In genomic region chr1:40344597-40344996, GRCh38 we compare ENCODE assay signal across 8 cellular contexts. TPM values are rescaled to one million over a fixed set of nuclear protein-coding genes. Genes with fewer than 3 reads are reported as not detected.
DNase-seq lines count a peak whose midpoint lies in the region; ATAC-seq and TF ChIP-seq lines count a peak whose summit lies in the region.

No MANE protein-coding gene starts in this region.

- H3F3A ChIP-seq in GM23338 (replicated peaks; ENCODE audit: low read depth) (no peaks in the 10 kb centered on the region), SK-N-SH (replicated peaks; ENCODE audit: insufficient read depth) (no peaks in the 10 kb centered on the region), MM.1S (ENCODE audit: insufficient read depth, low read length) (no peaks in the 10 kb centered on the region)

- H3K9ac ChIP-seq in SK-N-SH (no peak overlapping the region), MM.1S (ENCODE audit: low read length) (no peak overlapping the region)

- no peaks in the 10 kb centered on the region for H3K36me3 ChIP-seq in GM23338 (ENCODE audit: insufficient read depth)
- H3K36me3 ChIP-seq in SK-N-SH (replicated peaks in 1 of 2; ENCODE audit: control insufficient read depth in 1 of 2, insufficient read depth in 2 of 2, low read length in 1 of 2), result no peaks in the 10 kb centered on the region
- H3K36me3 ChIP-seq in MM.1S (replicated peaks; ENCODE audit: insufficient read depth, low read length), result no peaks in the 10 kb centered on the region

- no peak overlapping the region for H3K4me3 Mint-ChIP-seq in GM23338
- H3K4me3 Mint-ChIP-seq in dendritic cell treated with granulocyte-macrophage colony-stimulating factor and Interleukin-4, amounts not matched to agents 40 ng/mL and 50 ng/mL, for 4 days, result peak overlapping the region; percentile 91

- H3K4me3 ChIP-seq in GM23338 (no peak overlapping the region), SK-N-SH (ENCODE audit: low read depth in 2 of 2, low read length in 1 of 2) (no peak overlapping the region), MM.1S (ENCODE audit: low read length) (no peak overlapping the region)

- H3K27ac ChIP-seq in GM23338 (ENCODE audit: low read depth) (no peak overlapping the region), SK-N-SH (ENCODE audit: low read depth in 2 of 2, low read length in 1 of 2) (no peak overlapping the region), MM.1S (ENCODE audit: low read length) (no peak overlapping the region)

- 23% methylated on average over 6 of the region's 6 CpGs for WGBS in SK-N-SH (ENCODE audit: low lambda C conversion rate)

- TF ChIP-seq CTCF in GM23338 (conservative IDR thresholded peaks at IDR 0.05; ENCODE audit: low read depth in 2 of 2), result 0 out of 4 replicates have a peak, but pooled peaks of 1 of the 2 experiments have one; percentile 7
- TF ChIP-seq CTCF in SK-N-SH (IDR thresholded peaks at IDR 0.05), result no peak
- TF ChIP-seq CTCF in MM.1S (IDR thresholded peaks at IDR 0.05; ENCODE audit: low read length), result no peak

- peaks cover 4% of the 10 kb centered on the region for H3K27me3 Mint-ChIP-seq in GM23338 (ENCODE audit: insufficient read depth, low read depth, poor library complexity)
- H3K27me3 Mint-ChIP-seq in dendritic cell treated with granulocyte-macrophage colony-stimulating factor and Interleukin-4, amounts not matched to agents 40 ng/mL and 50 ng/mL, for 4 days, result no peaks in the 10 kb centered on the region

- H4K20me1 ChIP-seq in GM23338 (replicated peaks; ENCODE audit: insufficient read depth) (no peaks in the 10 kb centered on the region), SK-N-SH (ENCODE audit: insufficient read depth) (no peaks in the 10 kb centered on the region), MM.1S (ENCODE audit: insufficient read depth, low read length) (no peaks in the 10 kb centered on the region)

- peak; percentile 28; the same call in 1 of the 3 replicates for ATAC-seq in GM23338
- ATAC-seq in GM21576 (IDR thresholded peaks at IDR 0.05; ENCODE audit: unreplicated experiment), result no peak
- no peak for ATAC-seq in GM21619 (IDR thresholded peaks at IDR 0.05; ENCODE audit: unreplicated experiment)
- no peak for ATAC-seq in HG03457 (IDR thresholded peaks at IDR 0.05; ENCODE audit: unreplicated experiment)

- no peaks in the 10 kb centered on the region for H3K9me3 ChIP-seq in SK-N-SH
- H3K9me3 ChIP-seq in MM.1S (replicated peaks; ENCODE audit: insufficient read depth, low read length), result no peaks in the 10 kb centered on the region

- peak; percentile 18 for DNase-seq in GM23338 (ENCODE audit: low spot score)
- DNase-seq in SK-N-SH, result peak; percentile 13
- peak in 34 of 56 donors; percentile 1 to 61 (median 8) for DNase-seq in nucleus accumbens (lab: John Stamatoyannopoulos, UW)
- no peak for DNase-seq in MM.1S

- H3K9me3 Mint-ChIP-seq in GM23338, result no peaks in the 10 kb centered on the region
- peaks cover 6% of the 10 kb centered on the region for H3K9me3 Mint-ChIP-seq in dendritic cell treated with granulocyte-macrophage colony-stimulating factor and Interleukin-4, amounts not matched to agents 40 ng/mL and 50 ng/mL, for 4 days

- H3K4me1 Mint-ChIP-seq in GM23338, result no peaks in the 10 kb centered on the region
- peaks cover 75% of the 10 kb centered on the region for H3K4me1 Mint-ChIP-seq in dendritic cell treated with granulocyte-macrophage colony-stimulating factor and Interleukin-4, amounts not matched to agents 40 ng/mL and 50 ng/mL, for 4 days (ENCODE audit: low read depth)

- no peaks in the 10 kb centered on the region for H3K4me1 ChIP-seq in GM23338 (ENCODE audit: insufficient read depth)
- H3K4me1 ChIP-seq in SK-N-SH (ENCODE audit: control insufficient read depth in 1 of 2, insufficient read depth in 2 of 2, low read depth in 1 of 2, low read length in 1 of 2), result no peaks in the 10 kb centered on the region; a peak in 1 of 4 replicates
- H3K4me1 ChIP-seq in MM.1S (ENCODE audit: low read length), result no peaks in the 10 kb centered on the region

- no peak for TF ChIP-seq RAD21 in SK-N-SH (IDR thresholded peaks at IDR 0.05; ENCODE audit: low read length)

- intact Hi-C loops in dendritic cell treated with granulocyte-macrophage colony-stimulating factor and Interleukin-4, amounts not matched to agents 40 ng/mL and 50 ng/mL, for 4 days (cut with micrococcal nuclease), result loop anchor here (5.0 kb wide), 2 partner anchors 43 to 58 kb away; no protein-coding TSS in a partner anchor

- H2AFZ ChIP-seq in GM23338 (peak overlapping the region; percentile 28; the same call in 1 of the 2 replicates), SK-N-SH (ENCODE audit: low read depth) (peak overlapping the region; percentile 66), MM.1S (ENCODE audit: low read length) (no peak overlapping the region)

- no peaks in the 10 kb centered on the region for H3K79me2 ChIP-seq in GM23338 (replicated peaks; ENCODE audit: insufficient read depth)
- no peaks in the 10 kb centered on the region for H3K79me2 ChIP-seq in SK-N-SH (ENCODE audit: insufficient read depth)
- no peaks in the 10 kb centered on the region for H3K79me2 ChIP-seq in MM.1S (ENCODE audit: low read length)

- no peaks in the 10 kb centered on the region for H3K36me3 Mint-ChIP-seq in GM23338 (ENCODE audit: low read depth)
- H3K36me3 Mint-ChIP-seq in dendritic cell treated with granulocyte-macrophage colony-stimulating factor and Interleukin-4, amounts not matched to agents 40 ng/mL and 50 ng/mL, for 4 days (ENCODE audit: low read depth), result peaks cover 23% of the 10 kb centered on the region

- CTCF ChIA-PET in SK-N-SH (lab: Yijun Ruan, JAX), result interaction anchor here (1.0 to 4.4 kb wide), 4 partner anchors 29 to 200 kb away, joined by 3 to 34 read pairs (median 6); no protein-coding TSS in a partner anchor

- POLR2A ChIA-PET in SK-N-SH (lab: Yijun Ruan, JAX), result no interaction called here

- H3K27me3 ChIP-seq in GM23338 (ENCODE audit: insufficient read depth), result no peaks in the 10 kb centered on the region
- H3K27me3 ChIP-seq in SK-N-SH (ENCODE audit: insufficient read depth), result no peaks in the 10 kb centered on the region; the same call in 1 of the 2 replicates
- no peaks in the 10 kb centered on the region for H3K27me3 ChIP-seq in MM.1S (replicated peaks; ENCODE audit: insufficient read depth, low read length)

- H3K9me2 ChIP-seq in GM23338 (ENCODE audit: insufficient read depth) (no peaks in the 10 kb centered on the region), SK-N-SH (no peaks in the 10 kb centered on the region), MM.1S (replicated peaks; ENCODE audit: insufficient read depth, low read length) (no peaks in the 10 kb centered on the region)

- no peak overlapping the region for H3K4me2 ChIP-seq in GM23338
- no peak overlapping the region for H3K4me2 ChIP-seq in SK-N-SH
- no peak overlapping the region for H3K4me2 ChIP-seq in MM.1S (ENCODE audit: low read depth, low read length)

- H3K27ac Mint-ChIP-seq in GM23338, result no peak overlapping the region
- peak overlapping the region; percentile 89 for H3K27ac Mint-ChIP-seq in dendritic cell treated with granulocyte-macrophage colony-stimulating factor and Interleukin-4, amounts not matched to agents 40 ng/mL and 50 ng/mL, for 4 days

- no peak for TF ChIP-seq EP300 in SK-N-SH (IDR thresholded peaks at IDR 0.05; ENCODE audit: borderline replicate concordance in 1 of 2, low read depth in 1 of 2, low read length in 1 of 2)

TF ChIP-seq in GM23338, 12 proteins besides CTCF, POLR2A, EP300 and RAD21 (continues in another document):
- TF ChIP-seq ZNF331 (CRISPR knock-in tag; IDR thresholded peaks at IDR 0.05; ENCODE audit: low read depth), result no peak

TF ChIP-seq in SK-N-SH, 30 proteins besides CTCF, POLR2A, EP300 and RAD21:
- no peak for TF ChIP-seq TAF1 (IDR thresholded peaks at IDR 0.05; ENCODE audit: borderline replicate concordance, low read depth, low read length)
- peak; percentile 54 for TF ChIP-seq PBX3 (IDR thresholded peaks at IDR 0.05)
- no peak for TF ChIP-seq MAX (IDR thresholded peaks at IDR 0.05; ENCODE audit: low read depth)

RNA-seq across cellular contexts. Expression of gene COL9A2, which starts 27.5 kb away (rescaled TPM):
- 2.8 and 9.1 TPM in 2 replicates for total RNA-seq in GM23338 (2014; rRNA removed; shearing (Covaris generic))
- polyA plus RNA-seq in GM23338 (2016; fragmentation: Nextera tagmentation; extraction: Ambion mirVana) (1.7 and 2.6 TPM in 2 replicates), SK-N-SH (2012; rRNA removed) (0.63 and 0.94 TPM in 2 replicates)
- 0.44 and 0.56 TPM in 2 replicates for polyA plus RNA-seq in SK-N-SH (2012; cell fraction: cytosol; rRNA removed)
- polyA plus RNA-seq in SK-N-SH (2012; cell fraction: nucleus; rRNA removed), result 1.2 and 1.4 TPM in 2 replicates

RNA-seq across cellular contexts. Expression of gene SMAP2, which starts 28.9 kb away (rescaled TPM):
- 2.5 and 4.8 TPM in 2 replicates for total RNA-seq in GM23338 (2014; rRNA removed; shearing (Covaris generic))
- polyA plus RNA-seq in GM23338 (2016; fragmentation: Nextera tagmentation; extraction: Ambion mirVana), result 2.9 and 3.0 TPM in 2 replicates
- 11.2 and 12.7 TPM in 2 replicates for polyA plus RNA-seq in SK-N-SH (2012; rRNA removed)
- polyA plus RNA-seq in SK-N-SH (2012; cell fraction: cytosol; rRNA removed), result 11.5 and 12.3 TPM in 2 replicates
- 13.2 and 15.8 TPM in 2 replicates for polyA plus RNA-seq in SK-N-SH (2012; cell fraction: nucleus; rRNA removed)
